In genomic region chr6:69973763-69974162, GRCh38 we compare ENCODE assay signal across 17 cellular contexts.
"Had no signal": no experiment of that assay in that cellular context is flagged by ENCODE, and none has a peak within 500 bp of the region (broad histone marks: within the 10 kb centered on the region; RNA-seq: fewer than 3 reads in every experiment).

No MANE protein-coding gene starts in this region.

- H3K27me3 ChIP-seq: dorsolateral prefrontal cortex, right atrium auricular region, stomach, thyroid gland, vagina had no signal

- ATAC-seq: naive thymus-derived CD8-positive, alpha-beta T cell; sciatic nerve; stimulated activated effector memory CD8-positive, alpha-beta T cell treated with anti-CD3 and anti-CD28 coated beads, Interleukin-12 subunit alpha, Interleukin-12 subunit beta, amount 100 ng/mL, for 72 hours had no signal

- DNase-seq: effector CD4-positive, alpha-beta T cell; head of caudate nucleus; midbrain; naive thymus-derived CD8-positive, alpha-beta T cell; nephron progenitor cell; nucleus accumbens; stimulated activated CD4-positive, alpha-beta T cell treated with anti-CD3 and anti-CD28 coated beads, Interleukin-2, amount 100 ng/mL, for 24 hours; stimulated activated CD4-positive, alpha-beta T cell treated with anti-CD3 and anti-CD28 coated beads, Interleukin-4, amount 100 ng/mL, for 24 hours; stimulated activated naive CD4-positive, alpha-beta T cell treated with Interleukin-2 at 50 U/mL for 16 hours; stomach had no signal

- H3K9me3 ChIP-seq: prostate gland, right atrium auricular region, stomach, thyroid gland, vagina had no signal

- H3K36me3 ChIP-seq: prostate gland, right atrium auricular region, stomach, thyroid gland, vagina had no signal

- H3K4me3 ChIP-seq: dorsolateral prefrontal cortex, prostate gland, right atrium auricular region, stomach, thyroid gland, vagina had no signal

- H3K27ac ChIP-seq: dorsolateral prefrontal cortex, prostate gland, right atrium auricular region, stomach, thyroid gland, vagina had no signal

- H3K4me1 ChIP-seq: prostate gland, stomach, vagina had no signal
